10 cellular contexts compared by ENCODE assay signal in genomic region chr9:5866685-5867084, GRCh38. TPM values are rescaled to one million over a fixed set of nuclear protein-coding genes. Genes with fewer than 3 reads are reported as not detected.
"Had no signal": no experiment of that assay in that cellular context is flagged by ENCODE, and none has a peak within 500 bp of the region (broad histone marks: within the 10 kb centered on the region; RNA-seq: fewer than 3 reads in every experiment).

No MANE protein-coding gene starts in this region.

- H3K36me3 ChIP-seq: HAP-1 had no signal

- ATAC-seq: GM23338, HCT116 had no signal

- H3K9me3 ChIP-seq: HAP-1 had no signal

- DNase-seq: H7, HFFc6, IMR-90, KBM-7 had no signal

- H3K9ac ChIP-seq: KMS-11 had no signal

- H3K27ac ChIP-seq: HL-60, KMS-11 had no signal

- H2AFZ ChIP-seq: GM23338 had no signal

- H3K4me2 ChIP-seq: GM23338, KMS-11 had no signal

- H3K4me3 ChIP-seq: GM23338, HAP-1 had no signal

RNA-seq across cellular contexts. Expression of gene MLANA, which starts 24.0 kb away (rescaled TPM):
- total RNA-seq: GM23338, H4, H7, HFFc6, IMR-90 had no signal
- polyA plus RNA-seq: GM23338, IMR-90 had no signal
